Comparison of ENCODE assay signal across 18 cellular contexts in the genomic region with DNA sequence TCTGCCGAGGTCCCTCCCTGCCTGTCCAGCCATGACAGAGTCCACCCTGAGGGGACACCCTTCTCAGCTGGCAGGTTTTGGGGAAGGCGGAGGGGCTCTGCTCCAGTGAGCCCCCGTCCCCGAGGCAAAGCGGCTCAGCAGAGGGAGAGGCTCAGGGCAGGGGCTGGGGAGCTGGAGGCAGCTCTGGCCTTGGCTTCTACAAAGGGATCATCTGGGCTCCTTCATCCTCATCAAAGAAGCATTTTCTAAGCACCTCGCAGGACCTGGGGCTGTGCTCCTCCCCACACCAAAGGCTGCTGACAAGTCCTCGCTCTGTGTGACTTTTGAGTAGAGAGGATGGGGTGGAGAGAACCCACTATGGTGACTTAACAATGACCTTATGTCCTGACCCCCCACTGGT. TPM values are rescaled to one million over a fixed set of nuclear protein-coding genes. Genes with fewer than 3 reads are reported as not detected.
A peak's percentile ranks its signal among the peaks of the same experiment; 100 is the strongest.
DNase-seq lines count a peak whose midpoint lies in the region; ATAC-seq, FAIRE-seq and TF ChIP-seq lines count a peak whose summit lies in the region.
"Had no signal": no experiment of that assay in that cellular context is flagged by ENCODE, and none has a peak within 500 bp of the region (broad histone marks: within the 10 kb centered on the region; RNA-seq: fewer than 3 reads in every experiment).

No MANE protein-coding gene starts in this region.

- no peak for DNase-seq in left ventricle myocardium inferior
- no peak for DNase-seq in heart left ventricle
- DNase-seq in kidney, result peak; percentile 41
- DNase-seq in stimulated activated CD8-positive, alpha-beta memory T cell treated with anti-CD3 and anti-CD28 coated beads, Interleukin-4, amount 100 ng/mL, for 48 hours, result no peak
- no peak for DNase-seq in nephron progenitor cell
- DNase-seq in SIG-M5 (lab: John Stamatoyannopoulos, UW), result no peak
- DNase-seq in NCI-H2081 (lab: John Stamatoyannopoulos, UW), result no peak
- DNase-seq: CD8-positive, alpha-beta T cell; DND-41; GDM1; KBM-7; NCI-H1048; NCI-H146; NCI-H345; NCI-H69; SHP77 had no signal

- H3K27me3 Mint-ChIP-seq in brain, result peaks cover 2% of the 10 kb centered on the region
- H3K27me3 Mint-ChIP-seq in nephron progenitor cell (ENCODE audit: low read depth, poor library complexity), result peaks cover 4% of the 10 kb centered on the region

- no peak overlapping the region for H3K9ac ChIP-seq in kidney (ENCODE audit: low read length in 2 of 2)
- H3K9ac ChIP-seq: GM23248 had no signal

- intact Hi-C loops in left ventricle myocardium inferior (cut with micrococcal nuclease), result no loop called here
- intact Hi-C loops in heart left ventricle (cut with DNase I), result no loop called here
- intact Hi-C loops in kidney (cut with DNase I), result no loop called here

- H3K27ac ChIP-seq in left ventricle myocardium inferior (replicated peaks) (peak overlapping the region; percentile 54), heart left ventricle (peak overlapping the region in 3 of 12 donors; percentile 3 to 57 (median 13)), kidney (ENCODE audit: low read depth in 2 of 2, low read length in 2 of 2) (no peak overlapping the region)
- H3K27ac ChIP-seq: GM23248 had no signal

- H3K4me3 Mint-ChIP-seq in brain (no peak overlapping the region), nephron progenitor cell (no peak overlapping the region)
- H3K4me3 Mint-ChIP-seq: CD8-positive, alpha-beta T cell had no signal

- no peaks in the 10 kb centered on the region for H3K36me3 Mint-ChIP-seq in brain
- H3K36me3 Mint-ChIP-seq in nephron progenitor cell (ENCODE audit: low read depth), result no peaks in the 10 kb centered on the region
- H3K36me3 Mint-ChIP-seq: CD8-positive, alpha-beta T cell had no signal

- ATAC-seq in heart left ventricle, result no peak
- ATAC-seq: CD8-positive, alpha-beta T cell had no signal

- H3K4me1 ChIP-seq in left ventricle myocardium inferior (peaks cover 69% of the 10 kb centered on the region), heart left ventricle (peaks cover 11 to 51% (median 28%) of the 10 kb centered on the region in 12 donors), kidney (ENCODE audit: control insufficient read depth in 1 of 2, insufficient read depth in 1 of 2, low read depth in 1 of 2, low read length in 2 of 2) (peaks cover 0 to 3% of the 10 kb centered on the region in 2 donors)

- no peaks in the 10 kb centered on the region for H3K9me3 Mint-ChIP-seq in brain
- H3K9me3 Mint-ChIP-seq in nephron progenitor cell, result no peaks in the 10 kb centered on the region
- H3K9me3 Mint-ChIP-seq: CD8-positive, alpha-beta T cell had no signal

- H3K36me3 ChIP-seq in left ventricle myocardium inferior, result peaks cover 13% of the 10 kb centered on the region
- H3K36me3 ChIP-seq in heart left ventricle, result peaks cover 0 to 12% (median 3%) of the 10 kb centered on the region in 9 donors
- H3K36me3 ChIP-seq in kidney (ENCODE audit: control insufficient read depth in 1 of 2, insufficient read depth in 2 of 2, low read length in 2 of 2), result no peaks in the 10 kb centered on the region

- H3K27me3 ChIP-seq in left ventricle myocardium inferior (ENCODE audit: low read depth) (no peaks in the 10 kb centered on the region), heart left ventricle (no peaks in the 10 kb centered on the region)

- H3K9me3 ChIP-seq in left ventricle myocardium inferior (replicated peaks), result no peaks in the 10 kb centered on the region
- H3K9me3 ChIP-seq in heart left ventricle, result no peaks in the 10 kb centered on the region
- no peaks in the 10 kb centered on the region for H3K9me3 ChIP-seq in kidney (ENCODE audit: control insufficient read depth in 1 of 2, low read length in 2 of 2)

- H3K4me3 ChIP-seq in left ventricle myocardium inferior (no peak overlapping the region), heart left ventricle (no peak overlapping the region), kidney (ENCODE audit: low read length in 2 of 2) (no peak overlapping the region)
- H3K4me3 ChIP-seq: GM23248 had no signal

- 63 to 88% (median 78%) methylated on average over 2 to 7 of the region's 7 CpGs for WGBS in heart left ventricle, 4 donors

- TF ChIP-seq CTCF in left ventricle myocardium inferior (IDR thresholded peaks at IDR 0.05; ENCODE audit: borderline replicate concordance), result no peak
- no peak for TF ChIP-seq CTCF in heart left ventricle (IDR thresholded peaks at IDR 0.05)
- no peak for TF ChIP-seq CTCF in brain (conservative IDR thresholded peaks at IDR 0.05)
- no peak for TF ChIP-seq CTCF in kidney (IDR thresholded peaks at IDR 0.05; ENCODE audit: borderline replicate concordance, extremely low read depth, insufficient read depth)
- TF ChIP-seq CTCF in nephron progenitor cell (IDR thresholded peaks at IDR 0.05), result no peak

- H3K4me1 Mint-ChIP-seq in brain (peaks cover 45% of the 10 kb centered on the region), nephron progenitor cell (peaks cover 38% of the 10 kb centered on the region)

- TF ChIP-seq POLR2A in heart left ventricle (IDR thresholded peaks at IDR 0.05), result no peak

- H3K27ac Mint-ChIP-seq in brain (peak overlapping the region; percentile 17 to 80 (median 42)), nephron progenitor cell (no peak overlapping the region)
- H3K27ac Mint-ChIP-seq: CD8-positive, alpha-beta T cell had no signal

- no peak for FAIRE-seq in kidney (lab: Jason Lieb, UNC)

RNA-seq across cellular contexts. Expression of a gene that starts 21.0 kb away (rescaled TPM):
- total RNA-seq in left ventricle myocardium inferior, result 63.5 TPM
- 10 to 100 TPM; 50.6 to 79.4 (median 64.3) TPM for total RNA-seq in heart left ventricle
- 10 to 100 TPM; 37.6 to 40.5 TPM for polyA plus RNA-seq in heart left ventricle
- 416 TPM for polyA plus RNA-seq in brain (ENCODE audit: insufficient read depth, low read depth, low replicate concordance)
- total RNA-seq in kidney, result 158 TPM
- polyA plus RNA-seq in kidney (ENCODE audit: insufficient read depth, low read depth, low replicate concordance), result 114 TPM
